Comparison of ENCODE assay signal across 12 cellular contexts in genomic region chr2:233108611-233109490, GRCh38. TPM values are rescaled to one million over a fixed set of nuclear protein-coding genes. Genes with fewer than 3 reads are reported as not detected.
DNase-seq lines count a peak whose midpoint lies in the region; ATAC-seq, FAIRE-seq and TF ChIP-seq lines count a peak whose summit lies in the region.
"Had no signal": no experiment of that assay in that cellular context is flagged by ENCODE, and none has a peak within 500 bp of the region (broad histone marks: within the 10 kb centered on the region; RNA-seq: fewer than 3 reads in every experiment).

No MANE protein-coding gene starts in this region.

- CTCF ChIA-PET in HepG2 (lab: Yijun Ruan, JAX; ENCODE audit: low intra/inter-chr PET ratio, low total read pairs) = no interaction called here

- H3K4me2 ChIP-seq in HepG2 (ENCODE audit: low read depth, low read length) = no peak overlapping the region

- H3K9ac ChIP-seq in HepG2 (ENCODE audit: insufficient read depth, low read depth, low read length) = no peak overlapping the region
- H3K9ac ChIP-seq: parathyroid adenoma had no signal

- no peaks in the 10 kb centered on the region; a peak in 1 of 5 replicates for H3K36me3 ChIP-seq in HepG2 (replicated peaks in 1 of 2; ENCODE audit: control insufficient read depth in 1 of 2, insufficient read depth in 2 of 2, low read length in 2 of 2)
- H3K36me3 ChIP-seq in right lobe of liver = no peaks in the 10 kb centered on the region
- H3K36me3 ChIP-seq in BE2C = no peaks in the 10 kb centered on the region
- H3K36me3 ChIP-seq: left ventricle myocardium inferior had no signal

- peaks cover 14% of the 10 kb centered on the region for H3K4me1 ChIP-seq in HepG2 (ENCODE audit: insufficient read depth, low read length)
- H3K4me1 ChIP-seq in right lobe of liver = no peaks in the 10 kb centered on the region
- H3K4me1 ChIP-seq in BE2C = no peaks in the 10 kb centered on the region
- H3K4me1 ChIP-seq: parathyroid adenoma had no signal

- 95% methylated on average over 10 of the region's 10 CpGs for WGBS in HepG2 (ENCODE audit: low lambda C conversion rate)
- 71% methylated on average over 9 of the region's 10 CpGs for WGBS in right lobe of liver (ENCODE audit: insufficient coverage, low coverage, low lambda C conversion rate, missing lambda C conversion rate)

- H3K4me1 Mint-ChIP-seq in chondrocyte (ENCODE audit: low read depth) = no peaks in the 10 kb centered on the region

- H3K79me2 ChIP-seq in HepG2 (ENCODE audit: insufficient read depth, low read length) = no peaks in the 10 kb centered on the region
- H3K79me2 ChIP-seq: parathyroid adenoma had no signal

- no peak for TF ChIP-seq RAD21 in HepG2 (CRISPR knock-in tag; IDR thresholded peaks at IDR 0.05)

- H3K9me3 Mint-ChIP-seq in chondrocyte (ENCODE audit: low read depth) = peaks cover 7% of the 10 kb centered on the region

- no peak overlapping the region for H2AFZ ChIP-seq in HepG2 (ENCODE audit: low read length)
- H2AFZ ChIP-seq: parathyroid adenoma had no signal

- in situ Hi-C loops in HepG2 (cut with HindIII; ENCODE audit: extremely low pct_ligation_motif_present, low pct_unique_long_range_greater_than_20kb) = no loop called here

- TF ChIP-seq CTCF in HepG2 (CRISPR knock-in tag; IDR thresholded peaks at IDR 0.05) (no peak), right lobe of liver (IDR thresholded peaks at IDR 0.05) (no peak), chondrocyte (IDR thresholded peaks at IDR 0.05) (no peak), BE2C (IDR thresholded peaks at IDR 0.05; ENCODE audit: low read depth, low read length) (no peak), coronary artery (IDR thresholded peaks at IDR 0.05) (no peak)

- no peak for FAIRE-seq in HepG2 (lab: Jason Lieb, UNC)

- no TSS peak for BruUV-seq in HepG2 (replicated peaks; lab: Mats Ljungman, UMichigan)

- H3K27ac Mint-ChIP-seq in chondrocyte (ENCODE audit: unreplicated experiment) = no peak overlapping the region

- no peaks in the 10 kb centered on the region for H4K20me1 ChIP-seq in HepG2 (ENCODE audit: insufficient read depth, low read length)

- no peak for TF ChIP-seq EP300 in HepG2 (IDR thresholded peaks at IDR 0.05; ENCODE audit: low read depth in 2 of 2, low read length in 2 of 2)
- TF ChIP-seq EP300 in HepG2 (CRISPR knock-in tag; IDR thresholded peaks at IDR 0.05; ENCODE audit: borderline replicate concordance) = no peak

- DNase-seq in HepG2 (ENCODE audit: low spot score) = no peak
- DNase-seq in right lobe of liver = no peak
- DNase-seq in chondrocyte (ENCODE audit: low spot score) = peak; percentile 57
- DNase-seq in BE2C = no peak
- no peak for DNase-seq in erythroblast (lab: John Stamatoyannopoulos, UW)
- no peak for DNase-seq in coronary artery (ENCODE audit: low spot score)
- DNase-seq: KG1, left ventricle myocardium inferior, NCI-H187 had no signal

- H3K27ac ChIP-seq in HepG2 (ENCODE audit: extremely low read length, insufficient read depth, low read length) (no peak overlapping the region), right lobe of liver (no peak overlapping the region), coronary artery (no peak overlapping the region)
- H3K27ac ChIP-seq: left ventricle myocardium inferior, parathyroid adenoma had no signal

- no peak overlapping the region for H3K4me3 ChIP-seq in HepG2 (replicated peaks in 1 of 3; ENCODE audit: insufficient read depth in 1 of 3, low read depth in 2 of 3, low read length in 3 of 3)
- no peak overlapping the region for H3K4me3 ChIP-seq in right lobe of liver
- H3K4me3 ChIP-seq in BE2C (ENCODE audit: low read depth, low read length) = no peak overlapping the region
- no peak overlapping the region for H3K4me3 ChIP-seq in coronary artery
- H3K4me3 ChIP-seq: left ventricle myocardium inferior had no signal

- no peaks in the 10 kb centered on the region for H3K27me3 ChIP-seq in HepG2 (ENCODE audit: control insufficient read depth in 1 of 2, insufficient read depth in 2 of 2, low read length in 2 of 2)
- no peaks in the 10 kb centered on the region for H3K27me3 ChIP-seq in right lobe of liver
- H3K27me3 ChIP-seq in BE2C = peaks cover 4% of the 10 kb centered on the region; the same call in 1 of the 2 replicates

- no peaks in the 10 kb centered on the region for H3K36me3 Mint-ChIP-seq in chondrocyte (ENCODE audit: low read depth)

- no peak for TF ChIP-seq POLR2A in HepG2 (IDR thresholded peaks at IDR 0.05; ENCODE audit: insufficient read depth in 1 of 2, low read depth in 2 of 2, low read length in 2 of 2)
- no peak for TF ChIP-seq POLR2A in right lobe of liver (IDR thresholded peaks at IDR 0.05)
- no peak for TF ChIP-seq POLR2A in erythroblast (IDR thresholded peaks at IDR 0.05; ENCODE audit: low read length)

- POLR2A ChIA-PET in HepG2 (lab: Yijun Ruan, JAX) = no interaction called here

- H3K27me3 Mint-ChIP-seq in chondrocyte (ENCODE audit: low read depth) = peaks cover 47% of the 10 kb centered on the region

- intact Hi-C loops in HepG2 (cut with micrococcal nuclease; ENCODE audit: unreplicated experiment) = no loop called here
- intact Hi-C loops in right lobe of liver (cut with DNase I) = no loop called here

- ATAC-seq in HepG2 (no peak), right lobe of liver (no peak), HG03342 (IDR thresholded peaks at IDR 0.05; ENCODE audit: unreplicated experiment) (peak; percentile 50), HG03025 (IDR thresholded peaks at IDR 0.05; ENCODE audit: low FRiP score, unreplicated experiment) (no peak)

- H3K9me3 ChIP-seq in HepG2 (ENCODE audit: low read length) (no peaks in the 10 kb centered on the region), right lobe of liver (no peaks in the 10 kb centered on the region), BE2C (no peaks in the 10 kb centered on the region)
- H3K9me3 ChIP-seq: left ventricle myocardium inferior had no signal

- H3K4me3 Mint-ChIP-seq in chondrocyte (ENCODE audit: unreplicated experiment) = no peak overlapping the region

TF ChIP-seq in HepG2, 621 proteins besides CTCF, POLR2A, EP300 and RAD21:
- TF ChIP-seq, protein P1, sequence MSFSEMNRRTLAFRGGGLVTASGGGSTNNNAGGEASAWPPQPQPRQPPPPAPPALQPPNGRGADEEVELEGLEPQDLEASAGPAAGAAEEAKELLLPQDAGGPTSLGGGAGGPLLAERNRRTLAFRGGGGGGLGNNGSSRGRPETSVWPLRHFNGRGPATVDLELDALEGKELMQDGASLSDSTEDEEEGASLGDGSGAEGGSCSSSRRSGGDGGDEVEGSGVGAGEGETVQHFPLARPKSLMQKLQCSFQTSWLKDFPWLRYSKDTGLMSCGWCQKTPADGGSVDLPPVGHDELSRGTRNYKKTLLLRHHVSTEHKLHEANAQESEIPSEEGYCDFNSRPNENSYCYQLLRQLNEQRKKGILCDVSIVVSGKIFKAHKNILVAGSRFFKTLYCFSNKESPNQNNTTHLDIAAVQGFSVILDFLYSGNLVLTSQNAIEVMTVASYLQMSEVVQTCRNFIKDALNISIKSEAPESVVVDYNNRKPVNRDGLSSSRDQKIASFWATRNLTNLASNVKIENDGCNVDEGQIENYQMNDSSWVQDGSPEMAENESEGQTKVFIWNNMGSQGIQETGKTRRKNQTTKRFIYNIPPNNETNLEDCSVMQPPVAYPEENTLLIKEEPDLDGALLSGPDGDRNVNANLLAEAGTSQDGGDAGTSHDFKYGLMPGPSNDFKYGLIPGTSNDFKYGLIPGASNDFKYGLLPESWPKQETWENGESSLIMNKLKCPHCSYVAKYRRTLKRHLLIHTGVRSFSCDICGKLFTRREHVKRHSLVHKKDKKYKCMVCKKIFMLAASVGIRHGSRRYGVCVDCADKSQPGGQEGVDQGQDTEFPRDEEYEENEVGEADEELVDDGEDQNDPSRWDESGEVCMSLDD (CRISPR knock-in tag; IDR thresholded peaks at IDR 0.05; ENCODE audit: borderline replicate concordance) = no peak
- TF ChIP-seq ZNF773 (CRISPR knock-in tag; IDR thresholded peaks at IDR 0.05; ENCODE audit: borderline replicate concordance) = no peak
- no peak for TF ChIP-seq ETV6 (CRISPR knock-in tag; conservative IDR thresholded peaks at IDR 0.05)
- no peak for TF ChIP-seq TBX3 (IDR thresholded peaks at IDR 0.05; ENCODE audit: borderline replicate concordance)
- TF ChIP-seq ZNF652 (CRISPR knock-in tag; IDR thresholded peaks at IDR 0.05; ENCODE audit: borderline replicate concordance, low read depth) = no peak
- TF ChIP-seq SP2 (CRISPR knock-in tag; IDR thresholded peaks at IDR 0.05) = no peak
- no peak for TF ChIP-seq PHF5A (CRISPR knock-in tag; IDR thresholded peaks at IDR 0.05; ENCODE audit: low read depth, unreplicated experiment)
- peak; percentile 23 for TF ChIP-seq RBM22 (optimal IDR thresholded peaks at IDR 0.05; ENCODE audit: low read length)
- TF ChIP-seq ZNF672 (CRISPR knock-in tag; IDR thresholded peaks at IDR 0.05) = no peak
TF ChIP-seq in HepG2: peak in this region for 1.

RNA-seq across cellular contexts. Expression of gene INPP5D, which starts 48.7 kb away (rescaled TPM):
- total RNA-seq in HepG2 (2016; rRNA removed; fragmentation: Illumina TruSeq; extraction: Trizol) = 17.7 and 18.0 TPM in 2 replicates
- 4.6 and 5.5 TPM in 2 replicates for total RNA-seq in HepG2 (2016; cell fraction: cytosol; rRNA removed; fragmentation: Illumina TruSeq; extraction: Trizol; ENCODE audit: low read depth)
- total RNA-seq in HepG2 (2016; cell fraction: insoluble cytoplasmic fraction; rRNA removed; fragmentation: Illumina TruSeq; extraction: Trizol) = 15.5 and 19.4 TPM in 2 replicates
- total RNA-seq in HepG2 (2016; cell fraction: membrane; rRNA removed; fragmentation: Illumina TruSeq; extraction: Trizol) = 12.4 TPM in 2 replicates
- 15.5 and 17.7 TPM in 2 replicates for total RNA-seq in HepG2 (2016; cell fraction: nucleus; rRNA removed; fragmentation: Illumina TruSeq; extraction: Trizol)
- polyA plus RNA-seq in HepG2 (2011; rRNA removed) = 16.1 and 16.7 TPM in 2 replicates
- 7.7 and 8.6 TPM in 2 replicates for polyA plus RNA-seq in HepG2 (2011; cell fraction: cytosol; rRNA removed)
- polyA plus RNA-seq in HepG2 (2011; cell fraction: nucleus; rRNA removed) = 55.2 and 72.1 TPM in 2 replicates
- polyA plus RNA-seq in HepG2 (2012) = 36.4 and 42.1 TPM in 2 replicates
- polyA plus RNA-seq in HepG2 (2016; cell fraction: cytosol; fragmentation: Illumina TruSeq; extraction: Trizol; ENCODE audit: low read depth) = 2.5 and 2.6 TPM in 2 replicates
- polyA plus RNA-seq in HepG2 (2016; cell fraction: insoluble cytoplasmic fraction; fragmentation: Illumina TruSeq; extraction: Trizol; ENCODE audit: low read depth) = 16.3 and 21.7 TPM in 2 replicates
- 8.3 and 8.6 TPM in 2 replicates for polyA plus RNA-seq in HepG2 (2016; cell fraction: membrane; fragmentation: Illumina TruSeq; extraction: Trizol; ENCODE audit: low read depth)
- 28.7 and 30.7 TPM in 2 replicates for polyA plus RNA-seq in HepG2 (2016; cell fraction: nucleus; fragmentation: Illumina TruSeq; extraction: Trizol; ENCODE audit: insufficient read depth, low read depth)
- 0.09 and 29.9 TPM in 2 replicates for polyA minus RNA-seq in HepG2 (2011; rRNA and poly(A)+ RNA removed; ENCODE audit: low replicate concordance)
- 15.4 and 25.3 TPM in 2 replicates for polyA minus RNA-seq in HepG2 (2011; cell fraction: cytosol; rRNA and poly(A)+ RNA removed)
- 36.4 and 40.5 TPM in 2 replicates for polyA minus RNA-seq in HepG2 (2011; cell fraction: nucleus; rRNA and poly(A)+ RNA removed)
- 1 to 10 TPM; 3.5 to 8.1 (median 5.5) TPM for total RNA-seq in right lobe of liver
- 0.20 to 0.48 TPM (median 0.21 TPM) in 3 replicates for total RNA-seq in chondrocyte
- polyA plus RNA-seq in BE2C (2012; ENCODE audit: insufficient read depth, insufficient read length, low read depth) = 0.37 TPM
